Comparison of ENCODE assay signal across 8 cellular contexts in genomic region chr6:32967151-32968091, GRCh38. TPM values are rescaled to one million over a fixed set of nuclear protein-coding genes. Genes with fewer than 3 reads are reported as not detected.
A peak's percentile ranks its signal among the peaks of the same experiment; 100 is the strongest.
DNase-seq lines count a peak whose midpoint lies in the region; ATAC-seq, FAIRE-seq and TF ChIP-seq lines count a peak whose summit lies in the region.

No MANE protein-coding gene starts in this region.

- H3K4me1 ChIP-seq in OCI-LY7 (ENCODE audit: insufficient read depth, low read length, poor library complexity, severe bottlenecking) = peaks cover 33% of the 10 kb centered on the region
- peaks cover 27% of the 10 kb centered on the region for H3K4me1 ChIP-seq in suprapubic skin

- H3K36me3 ChIP-seq in OCI-LY7 (ENCODE audit: insufficient read depth, low read length) = peaks cover 24% of the 10 kb centered on the region
- peaks cover 2% of the 10 kb centered on the region for H3K36me3 ChIP-seq in bronchial epithelial cell (ENCODE audit: control insufficient read depth, insufficient read depth, low read length)
- H3K36me3 ChIP-seq in suprapubic skin = no peaks in the 10 kb centered on the region

- TF ChIP-seq CTCF in OCI-LY7 (conservative IDR thresholded peaks at IDR 0.05; ENCODE audit: low read length) (peak; percentile 95), bronchial epithelial cell (IDR thresholded peaks at IDR 0.05; ENCODE audit: insufficient read depth, low read length, severe bottlenecking) (peak; percentile 51), suprapubic skin (IDR thresholded peaks at IDR 0.05) (peak in 1 of 2 donors; percentile 34)

- intact Hi-C loops in OCI-LY7 (cut with micrococcal nuclease; ENCODE audit: unreplicated experiment) = loop anchor here (1.0 kb wide), 2 partner anchors 14 to 82 kb away; partner anchors contain the start of gene HLA-DMA

- no peaks in the 10 kb centered on the region for H3K9me2 ChIP-seq in OCI-LY7 (ENCODE audit: insufficient read depth, low read length)

- ATAC-seq in left lobe of liver (peak; percentile 4), GM18511 (IDR thresholded peaks at IDR 0.05; ENCODE audit: unreplicated experiment) (no peak), HG03045 (IDR thresholded peaks at IDR 0.05; ENCODE audit: unreplicated experiment) (no peak)

- peaks cover 49% of the 10 kb centered on the region for H3K79me2 ChIP-seq in OCI-LY7 (ENCODE audit: insufficient read depth, low read depth, low read length)

- H2AFZ ChIP-seq in OCI-LY7 (ENCODE audit: low read length) = no peak overlapping the region

- peak overlapping the region; percentile 93 for H3K4me3 ChIP-seq in OCI-LY7 (ENCODE audit: low read depth, low read length, poor library complexity, severe bottlenecking)
- H3K4me3 ChIP-seq in bronchial epithelial cell (ENCODE audit: low read depth, low read length) = peak overlapping the region; percentile 91
- H3K4me3 ChIP-seq in suprapubic skin = peak overlapping the region; percentile 69

- H4K20me1 ChIP-seq in OCI-LY7 (ENCODE audit: insufficient read depth, low read length) = peaks cover 2% of the 10 kb centered on the region; the same call in 1 of the 2 replicates

- POLR2A ChIA-PET in OCI-LY7 (lab: Charles Lee) = interaction anchor here (0.5 to 7.8 kb wide), 9 partner anchors 8 to 126 kb away, joined by 3 to 203 read pairs (median 5); partner anchors contain the start of genes HLA-DMA and HLA-DMB

- DNase-seq in DMS153 (lab: John Stamatoyannopoulos, UW) = peak; percentile 56
- DNase-seq in HT-29 (ENCODE audit: low spot score) = peak; percentile 78
- DNase-seq in OCI-LY7 (ENCODE audit: low spot score) = peak; percentile 82
- DNase-seq in bronchial epithelial cell (ENCODE audit: low read depth) = peak; percentile 59
- DNase-seq in left lobe of liver (ENCODE audit: low spot score) = peak; percentile 56
- no peak for DNase-seq in suprapubic skin (ENCODE audit: low spot score in 2 of 2)

- H3K27me3 ChIP-seq in bronchial epithelial cell (ENCODE audit: control insufficient read depth, insufficient read depth, low read length) (no peaks in the 10 kb centered on the region), suprapubic skin (no peaks in the 10 kb centered on the region)

- H3K27ac ChIP-seq in OCI-LY7 (ENCODE audit: low read depth, low read length, poor library complexity, severe bottlenecking) (peak overlapping the region; percentile 99), suprapubic skin (peak overlapping the region; percentile 97)

- TF ChIP-seq POLR2A in suprapubic skin (IDR thresholded peaks at IDR 0.05) = no peak

- WGBS in suprapubic skin = 6% methylated on average over 16 of the region's 16 CpGs

- no peak for TF ChIP-seq EP300 in suprapubic skin (IDR thresholded peaks at IDR 0.05)

- no peak for FAIRE-seq in bronchial epithelial cell (lab: Jason Lieb, UNC)

- peak overlapping the region; percentile 98 for H3K4me2 ChIP-seq in OCI-LY7 (ENCODE audit: low read length)

- CTCF ChIA-PET in OCI-LY7 (lab: Charles Lee; ENCODE audit: unreplicated experiment) = interaction anchor here (0.6 to 1.4 kb wide), 3 partner anchors 14 to 145 kb away, joined by 3 to 5 read pairs (median 5); partner anchors contain the start of gene HLA-DMA

- BruUV-seq in OCI-LY7 (replicated peaks; lab: Mats Ljungman, UMichigan) = no TSS peak

- H3K9me3 ChIP-seq in OCI-LY7 (ENCODE audit: low read length) (no peaks in the 10 kb centered on the region), suprapubic skin (no peaks in the 10 kb centered on the region)

RNA-seq across cellular contexts. Expression of gene BRD2, which starts 1.0 kb away (rescaled TPM):
- total RNA-seq in HT-29 (2014; rRNA removed; shearing (Covaris generic)) = 144 and 147 TPM in 2 replicates
- total RNA-seq in OCI-LY7 (2014; rRNA removed; shearing (Covaris generic)) = 236 and 237 TPM in 2 replicates
- 326 and 361 TPM in 2 replicates for total RNA-seq in OCI-LY7 (2022)
- 57.1 and 71.7 TPM in 2 replicates for total RNA-seq in bronchial epithelial cell
- 76.2 TPM for total RNA-seq in left lobe of liver
- total RNA-seq in suprapubic skin = 100 to 1,000 TPM; 145 to 246 (median 197) TPM

RNA-seq across cellular contexts. Expression of gene HLA-DMA, which starts 14.5 kb away (rescaled TPM):
- 8.5 and 9.0 TPM in 2 replicates for total RNA-seq in HT-29 (2014; rRNA removed; shearing (Covaris generic))
- 175 and 207 TPM in 2 replicates for total RNA-seq in OCI-LY7 (2014; rRNA removed; shearing (Covaris generic))
- total RNA-seq in OCI-LY7 (2022) (140 TPM in 2 replicates), bronchial epithelial cell (0.26 and 2.8 TPM in 2 replicates), left lobe of liver (6.6 TPM), suprapubic skin (10 to 100 TPM; 18.3 to 57.0 (median 24.2) TPM)

RNA-seq across cellular contexts. Expression of gene HLA-DMB, which starts 26.6 kb away (rescaled TPM):
- total RNA-seq in HT-29 (2014; rRNA removed; shearing (Covaris generic)) = 2.1 and 3.3 TPM in 2 replicates
- total RNA-seq in OCI-LY7 (2014; rRNA removed; shearing (Covaris generic)) = 85.1 and 98.0 TPM in 2 replicates
- total RNA-seq in OCI-LY7 (2022) = 77.0 and 78.5 TPM in 2 replicates
- total RNA-seq in bronchial epithelial cell = 0.26 and 0.38 TPM in 2 replicates
- total RNA-seq in left lobe of liver = 2.6 TPM
- total RNA-seq in suprapubic skin = 10 to 100 TPM; 15.0 to 30.2 (median 18.1) TPM

RNA-seq across cellular contexts. Expression of gene HLA-DOA, which starts 42.0 kb away (rescaled TPM):
- total RNA-seq in HT-29 (2014; rRNA removed; shearing (Covaris generic)) = 0.03 and 0.23 TPM in 2 replicates
- 60.3 and 78.3 TPM in 2 replicates for total RNA-seq in OCI-LY7 (2014; rRNA removed; shearing (Covaris generic))
- total RNA-seq in OCI-LY7 (2022) = 55.0 and 65.4 TPM in 2 replicates
- not detected in 2 replicates for total RNA-seq in bronchial epithelial cell
- 0.70 TPM for total RNA-seq in left lobe of liver
- 10 to 100 TPM in 1 of 4 donors, 1 to 10 TPM in 3; 6.8 to 14.3 (median 8.0) TPM for total RNA-seq in suprapubic skin

Comparison
In these comparisons a context has a peak if more than half of its experiments do, and no peak if none do; other contexts are left out.
1. DNase-seq: peak in DMS153 (single experiment), HT-29 (single experiment), OCI-LY7 (single experiment), bronchial epithelial cell (single experiment) and left lobe of liver (single experiment); none in suprapubic skin (0 of 2).
2. Peak in every context shown above with its lines, with median percentiles within 50 percentile points of each other: H3K4me3 ChIP-seq.